In genomic region chr2:217880490-217880889, GRCh38 we compare ENCODE assay signal across 17 cellular contexts.
DNase-seq lines count a peak whose midpoint lies in the region; TF ChIP-seq lines count a peak whose summit lies in the region.
"Had no signal": no experiment of that assay in that cellular context is flagged by ENCODE, and none has a peak within 500 bp of the region (broad histone marks: within the 10 kb centered on the region; RNA-seq: fewer than 3 reads in every experiment).

No MANE protein-coding gene starts in this region.

- WGBS in endodermal cell (ENCODE audit: insufficient coverage in 1 of 2, insufficient read length in 1 of 2), 2 experiments = 94 to 100% methylated on average over 4 to 5 of the region's 5 CpGs
- WGBS in transverse colon (ENCODE audit: low coverage in 1 of 2), 2 donors = 80% methylated on average over 4 of the region's 5 CpGs; no CpG with 5 or more reads in 1 of the 2 donors

- H3K4me1 ChIP-seq in endodermal cell (ENCODE audit: control insufficient read depth, insufficient read depth, low read length) (no peaks in the 10 kb centered on the region), transverse colon (peaks cover 0 to 19% (median 9%) of the 10 kb centered on the region in 4 donors)

- H3K27ac Mint-ChIP-seq in endodermal cell (no peak overlapping the region), nephron progenitor cell (peak overlapping the region; percentile 73)
- H3K27ac Mint-ChIP-seq: activated CD8-positive, alpha-beta T cell treated with anti-CD3 and anti-CD28 coated beads for 36 hours; activated T-helper 1 cell treated with anti-CD3 and anti-CD28 coated beads, Interleukin-12 subunit alpha, Interleukin-12 subunit beta, Interleukin-2, Interleukin-4 antibody, amounts not matched to agents 30 ng/mL and 10 ng/mL and 1 ng/mL, durations not matched to agents 14 hours and 24 hours and 36 hours; stimulated activated naive B cell treated with anti-CD40 and anti-IgM and Interleukin-4, amounts not matched to agents 10 μg/mL and 1 μg/mL and 100 μg/mL, for 72 hours had no signal

- peak; percentile 61 for TF ChIP-seq CTCF in endodermal cell (conservative IDR thresholded peaks at IDR 0.05)
- TF ChIP-seq CTCF in nephron progenitor cell (IDR thresholded peaks at IDR 0.05) = no peak
- TF ChIP-seq CTCF in transverse colon (IDR thresholded peaks at IDR 0.05) = no peak

- H3K27me3 Mint-ChIP-seq in endodermal cell (ENCODE audit: insufficient read depth) (no peaks in the 10 kb centered on the region), nephron progenitor cell (ENCODE audit: low read depth, poor library complexity) (peaks cover 7% of the 10 kb centered on the region)
- H3K27me3 Mint-ChIP-seq: stimulated activated naive B cell treated with anti-CD40 and anti-IgM and Interleukin-4, amounts not matched to agents 10 μg/mL and 1 μg/mL and 100 μg/mL, for 72 hours had no signal

- H3K4me1 Mint-ChIP-seq in endodermal cell (no peaks in the 10 kb centered on the region), nephron progenitor cell (peaks cover 56% of the 10 kb centered on the region)

- H3K4me3 ChIP-seq in SK-N-MC (no peak overlapping the region), endodermal cell (ENCODE audit: low read length) (no peak overlapping the region), transverse colon (no peak overlapping the region)
- H3K4me3 ChIP-seq: lung, PC-9, spleen had no signal

- intact Hi-C loops in transverse colon (cut with DNase I; ENCODE audit: low total_unique reads) = no loop called here

- no peak for TF ChIP-seq EP300 in transverse colon (IDR thresholded peaks at IDR 0.05; ENCODE audit: low read depth)

- in situ Hi-C loops in transverse colon (cut with MboI; ENCODE audit: low pct_ligation_motif_present in 1 of 4, low pct_unique_long_range_greater_than_20kb in 1 of 4, low sequenced_read_pairs in 3 of 4) = loop anchor here in 2 of 4 donors (5.0 to 10.0 kb wide), 3 partner anchors 86 to 104 kb away; no protein-coding TSS in a partner anchor

- DNase-seq in SK-N-MC (ENCODE audit: low read depth, low spot score) (no peak), endodermal cell (no peak), nephron progenitor cell (no peak), transverse colon (no peak), NCI-H345 (lab: John Stamatoyannopoulos, UW) (no peak), NCI-H526 (lab: John Stamatoyannopoulos, UW) (no peak)
- DNase-seq in effector CD8-positive, alpha-beta T cell (lab: John Stamatoyannopoulos, UW) = no peak
- DNase-seq: activated CD8-positive, alpha-beta T cell treated with anti-CD3 and anti-CD28 coated beads for 36 hours; BE2C; MM.1S; NCI-H187 treated with DMSO at 0.1 percent for 48 hours; NCI-H446 treated with DMSO at 0.1 percent for 48 hours; PC-9; spleen; stimulated activated naive B cell treated with anti-CD40 and anti-IgM and Interleukin-4, amounts not matched to agents 10 μg/mL and 1 μg/mL and 100 μg/mL, for 72 hours had no signal

- H3K27me3 ChIP-seq in endodermal cell (ENCODE audit: control insufficient read depth, insufficient read depth, low read length, poor library complexity, severe bottlenecking) (no peaks in the 10 kb centered on the region), transverse colon (no peaks in the 10 kb centered on the region)
- H3K27me3 ChIP-seq: BE2C, spleen had no signal

- TF ChIP-seq POLR2A in transverse colon (IDR thresholded peaks at IDR 0.05) = no peak

- no peaks in the 10 kb centered on the region for H3K9me3 ChIP-seq in SK-N-MC (ENCODE audit: low read depth, low read length)
- H3K9me3 ChIP-seq in endodermal cell (ENCODE audit: control insufficient read depth, low read length) = no peaks in the 10 kb centered on the region
- no peaks in the 10 kb centered on the region for H3K9me3 ChIP-seq in transverse colon
- H3K9me3 ChIP-seq: BE2C, spleen had no signal

- H3K9ac ChIP-seq in SK-N-MC (ENCODE audit: insufficient read length) (no peak overlapping the region), endodermal cell (ENCODE audit: extremely low read depth, low read length, poor library complexity, severe bottlenecking) (no peak overlapping the region)

- H3K4me3 Mint-ChIP-seq in endodermal cell = no peak overlapping the region
- H3K4me3 Mint-ChIP-seq in nephron progenitor cell = peak overlapping the region; percentile 4
- H3K4me3 Mint-ChIP-seq: activated CD8-positive, alpha-beta T cell treated with anti-CD3 and anti-CD28 coated beads for 36 hours; activated T-helper 1 cell treated with anti-CD3 and anti-CD28 coated beads, Interleukin-12 subunit alpha, Interleukin-12 subunit beta, Interleukin-2, Interleukin-4 antibody, amounts not matched to agents 30 ng/mL and 10 ng/mL and 1 ng/mL, durations not matched to agents 14 hours and 24 hours and 36 hours; stimulated activated naive B cell treated with anti-CD40 and anti-IgM and Interleukin-4, amounts not matched to agents 10 μg/mL and 1 μg/mL and 100 μg/mL, for 72 hours had no signal

- H3K27ac ChIP-seq in SK-N-MC = 0 out of 2 replicates have a peak overlapping the region, but pooled peaks have one; percentile 36
- H3K27ac ChIP-seq in endodermal cell (ENCODE audit: low read depth, low read length) = no peak overlapping the region
- peak overlapping the region in 3 of 4 donors; percentile 50 to 81 (median 55) for H3K27ac ChIP-seq in transverse colon
- H3K27ac ChIP-seq: PC-9 had no signal

- peaks cover 65% of the 10 kb centered on the region for H3K36me3 ChIP-seq in SK-N-MC (ENCODE audit: insufficient read depth, low read length)
- no peaks in the 10 kb centered on the region for H3K36me3 ChIP-seq in endodermal cell (ENCODE audit: control insufficient read depth, insufficient read depth, low read length)
- peaks cover 0 to 1% (median 0%) of the 10 kb centered on the region in 4 donors for H3K36me3 ChIP-seq in transverse colon

- H3K36me3 Mint-ChIP-seq in endodermal cell (ENCODE audit: low read depth) (no peaks in the 10 kb centered on the region), nephron progenitor cell (ENCODE audit: low read depth) (peaks cover 12% of the 10 kb centered on the region)
- H3K36me3 Mint-ChIP-seq: stimulated activated naive B cell treated with anti-CD40 and anti-IgM and Interleukin-4, amounts not matched to agents 10 μg/mL and 1 μg/mL and 100 μg/mL, for 72 hours had no signal

- H3K9me3 Mint-ChIP-seq in endodermal cell = no peaks in the 10 kb centered on the region
- H3K9me3 Mint-ChIP-seq in nephron progenitor cell = no peaks in the 10 kb centered on the region
- H3K9me3 Mint-ChIP-seq: activated CD8-positive, alpha-beta T cell treated with anti-CD3 and anti-CD28 coated beads for 36 hours; activated T-helper 1 cell treated with anti-CD3 and anti-CD28 coated beads, Interleukin-12 subunit alpha, Interleukin-12 subunit beta, Interleukin-2, Interleukin-4 antibody, amounts not matched to agents 30 ng/mL and 10 ng/mL and 1 ng/mL, durations not matched to agents 14 hours and 24 hours and 36 hours; stimulated activated naive B cell treated with anti-CD40 and anti-IgM and Interleukin-4, amounts not matched to agents 10 μg/mL and 1 μg/mL and 100 μg/mL, for 72 hours had no signal
